1 cellular context compared by ENCODE assay signal in the genomic region with DNA sequence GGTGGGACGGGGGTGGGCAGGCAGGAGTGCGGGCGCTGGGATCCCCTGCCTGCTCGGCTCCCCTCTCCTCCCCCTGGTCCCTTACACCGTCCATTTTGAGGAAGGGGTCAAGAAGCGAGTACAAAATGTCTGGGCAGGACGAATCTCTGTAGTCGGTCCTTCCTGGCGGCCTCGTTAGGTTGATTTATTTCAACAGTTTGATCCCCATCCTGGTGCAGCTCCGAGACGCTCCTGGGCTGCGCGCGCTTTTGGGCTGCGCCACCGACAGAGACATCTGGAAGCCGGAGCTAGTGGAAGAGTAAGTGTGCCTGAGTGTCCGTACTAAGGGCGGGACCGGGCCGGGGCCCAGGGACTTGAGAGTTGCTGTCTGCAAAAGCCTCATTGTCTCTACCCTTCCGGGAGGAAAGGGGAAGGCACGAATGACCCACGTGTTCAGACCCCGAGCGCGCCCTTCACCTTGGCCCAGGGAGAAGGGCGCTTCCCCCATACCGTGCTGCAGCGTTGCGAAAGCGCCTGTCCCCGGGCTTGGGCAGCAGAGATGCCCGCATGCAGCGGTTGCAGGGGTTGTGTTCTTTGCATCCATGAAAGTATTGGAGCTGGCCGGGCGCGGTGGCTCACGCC.
TF ChIP-seq lines count a peak whose summit lies in the region.

No MANE protein-coding gene starts in this region.

TF ChIP-seq in HepG2, 621 proteins besides CTCF, POLR2A, EP300 and RAD21 (continued from another document and continues in another):
- TF ChIP-seq KDM6A (CRISPR knock-in tag; IDR thresholded peaks at IDR 0.05; ENCODE audit: low read depth) (no peak), KDM1A (CRISPR knock-in tag; IDR thresholded peaks at IDR 0.05) (no peak), ZNF432 (CRISPR knock-in tag; IDR thresholded peaks at IDR 0.05; ENCODE audit: borderline replicate concordance) (no peak), ZSCAN20 (CRISPR knock-in tag; IDR thresholded peaks at IDR 0.05; ENCODE audit: borderline replicate concordance) (no peak), YY1 (IDR thresholded peaks at IDR 0.05; ENCODE audit: insufficient read depth, insufficient replicate concordance, low read depth, low read length) (peak; percentile 77), POLR2AphosphoS5 (IDR thresholded peaks at IDR 0.05; ENCODE audit: low read depth, low read length) (no peak), ZNF546 (CRISPR knock-in tag; conservative IDR thresholded peaks at IDR 0.05) (no peak), ZNF644 (CRISPR knock-in tag; IDR thresholded peaks at IDR 0.05; ENCODE audit: low read depth) (no peak), ZEB1 (IDR thresholded peaks at IDR 0.05; ENCODE audit: insufficient replicate concordance, low read depth) (no peak), HHEX (CRISPR knock-in tag; IDR thresholded peaks at IDR 0.05) (no peak), THAP7 (CRISPR knock-in tag; IDR thresholded peaks at IDR 0.05) (no peak), ZNF570 (CRISPR knock-in tag; IDR thresholded peaks at IDR 0.05; ENCODE audit: borderline replicate concordance) (no peak), ZNF101 (CRISPR knock-in tag; IDR thresholded peaks at IDR 0.05; ENCODE audit: borderline replicate concordance, low read depth) (no peak), ZNF382 (CRISPR knock-in tag; IDR thresholded peaks at IDR 0.05; ENCODE audit: borderline replicate concordance) (no peak), ZNF550 (CRISPR knock-in tag; IDR thresholded peaks at IDR 0.05; ENCODE audit: borderline replicate concordance) (no peak), TGIF2 (CRISPR knock-in tag; IDR thresholded peaks at IDR 0.05) (no peak), ZNF513 (CRISPR knock-in tag; conservative IDR thresholded peaks at IDR 0.05) (no peak), RFX3 (CRISPR knock-in tag; IDR thresholded peaks at IDR 0.05) (no peak), ZNF10 (CRISPR knock-in tag; IDR thresholded peaks at IDR 0.05; ENCODE audit: borderline replicate concordance, low read depth) (no peak), FOSL2 (CRISPR knock-in tag; IDR thresholded peaks at IDR 0.05) (peak; percentile 20; the same call in 1 of the 2 replicates), ZBTB42 (CRISPR knock-in tag; IDR thresholded peaks at IDR 0.05) (no peak), ZNF773 (CRISPR knock-in tag; IDR thresholded peaks at IDR 0.05; ENCODE audit: borderline replicate concordance) (no peak), ZNF839 (CRISPR knock-in tag; IDR thresholded peaks at IDR 0.05; ENCODE audit: borderline replicate concordance) (no peak), ZBTB3 (CRISPR knock-in tag; IDR thresholded peaks at IDR 0.05; ENCODE audit: borderline replicate concordance, low read depth) (no peak), CEBPB (IDR thresholded peaks at IDR 0.05; ENCODE audit: borderline replicate concordance, low read depth, low read length) (peak; percentile 86), CENPT (CRISPR knock-in tag; IDR thresholded peaks at IDR 0.05; ENCODE audit: low read depth) (no peak), ZNF354B (CRISPR knock-in tag; IDR thresholded peaks at IDR 0.05) (no peak), PPARG (CRISPR knock-in tag; conservative IDR thresholded peaks at IDR 0.05) (0 out of 2 replicates have a peak, but pooled peaks have one; percentile 31), ZNF275 (CRISPR knock-in tag; IDR thresholded peaks at IDR 0.05; ENCODE audit: borderline replicate concordance) (no peak), RBM39 (IDR thresholded peaks at IDR 0.05; ENCODE audit: low read depth, low read length, poor library complexity, severe bottlenecking) (no peak), ZBTB49 (CRISPR knock-in tag; IDR thresholded peaks at IDR 0.05; ENCODE audit: borderline replicate concordance) (no peak), ZNF749 (CRISPR knock-in tag; IDR thresholded peaks at IDR 0.05; ENCODE audit: borderline replicate concordance) (peak; percentile 77; the same call in 1 of the 2 replicates), NFKB2 (CRISPR knock-in tag; IDR thresholded peaks at IDR 0.05; ENCODE audit: borderline replicate concordance) (no peak)
- TF ChIP-seq, protein P1, sequence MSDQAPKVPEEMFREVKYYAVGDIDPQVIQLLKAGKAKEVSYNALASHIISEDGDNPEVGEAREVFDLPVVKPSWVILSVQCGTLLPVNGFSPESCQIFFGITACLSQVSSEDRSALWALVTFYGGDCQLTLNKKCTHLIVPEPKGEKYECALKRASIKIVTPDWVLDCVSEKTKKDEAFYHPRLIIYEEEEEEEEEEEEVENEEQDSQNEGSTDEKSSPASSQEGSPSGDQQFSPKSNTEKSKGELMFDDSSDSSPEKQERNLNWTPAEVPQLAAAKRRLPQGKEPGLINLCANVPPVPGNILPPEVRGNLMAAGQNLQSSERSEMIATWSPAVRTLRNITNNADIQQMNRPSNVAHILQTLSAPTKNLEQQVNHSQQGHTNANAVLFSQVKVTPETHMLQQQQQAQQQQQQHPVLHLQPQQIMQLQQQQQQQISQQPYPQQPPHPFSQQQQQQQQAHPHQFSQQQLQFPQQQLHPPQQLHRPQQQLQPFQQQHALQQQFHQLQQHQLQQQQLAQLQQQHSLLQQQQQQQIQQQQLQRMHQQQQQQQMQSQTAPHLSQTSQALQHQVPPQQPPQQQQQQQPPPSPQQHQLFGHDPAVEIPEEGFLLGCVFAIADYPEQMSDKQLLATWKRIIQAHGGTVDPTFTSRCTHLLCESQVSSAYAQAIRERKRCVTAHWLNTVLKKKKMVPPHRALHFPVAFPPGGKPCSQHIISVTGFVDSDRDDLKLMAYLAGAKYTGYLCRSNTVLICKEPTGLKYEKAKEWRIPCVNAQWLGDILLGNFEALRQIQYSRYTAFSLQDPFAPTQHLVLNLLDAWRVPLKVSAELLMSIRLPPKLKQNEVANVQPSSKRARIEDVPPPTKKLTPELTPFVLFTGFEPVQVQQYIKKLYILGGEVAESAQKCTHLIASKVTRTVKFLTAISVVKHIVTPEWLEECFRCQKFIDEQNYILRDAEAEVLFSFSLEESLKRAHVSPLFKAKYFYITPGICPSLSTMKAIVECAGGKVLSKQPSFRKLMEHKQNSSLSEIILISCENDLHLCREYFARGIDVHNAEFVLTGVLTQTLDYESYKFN (CRISPR knock-in tag; conservative IDR thresholded peaks at IDR 0.05): 0 out of 2 replicates have a peak, but pooled peaks have one; percentile 23
- TF ChIP-seq, protein P2, sequence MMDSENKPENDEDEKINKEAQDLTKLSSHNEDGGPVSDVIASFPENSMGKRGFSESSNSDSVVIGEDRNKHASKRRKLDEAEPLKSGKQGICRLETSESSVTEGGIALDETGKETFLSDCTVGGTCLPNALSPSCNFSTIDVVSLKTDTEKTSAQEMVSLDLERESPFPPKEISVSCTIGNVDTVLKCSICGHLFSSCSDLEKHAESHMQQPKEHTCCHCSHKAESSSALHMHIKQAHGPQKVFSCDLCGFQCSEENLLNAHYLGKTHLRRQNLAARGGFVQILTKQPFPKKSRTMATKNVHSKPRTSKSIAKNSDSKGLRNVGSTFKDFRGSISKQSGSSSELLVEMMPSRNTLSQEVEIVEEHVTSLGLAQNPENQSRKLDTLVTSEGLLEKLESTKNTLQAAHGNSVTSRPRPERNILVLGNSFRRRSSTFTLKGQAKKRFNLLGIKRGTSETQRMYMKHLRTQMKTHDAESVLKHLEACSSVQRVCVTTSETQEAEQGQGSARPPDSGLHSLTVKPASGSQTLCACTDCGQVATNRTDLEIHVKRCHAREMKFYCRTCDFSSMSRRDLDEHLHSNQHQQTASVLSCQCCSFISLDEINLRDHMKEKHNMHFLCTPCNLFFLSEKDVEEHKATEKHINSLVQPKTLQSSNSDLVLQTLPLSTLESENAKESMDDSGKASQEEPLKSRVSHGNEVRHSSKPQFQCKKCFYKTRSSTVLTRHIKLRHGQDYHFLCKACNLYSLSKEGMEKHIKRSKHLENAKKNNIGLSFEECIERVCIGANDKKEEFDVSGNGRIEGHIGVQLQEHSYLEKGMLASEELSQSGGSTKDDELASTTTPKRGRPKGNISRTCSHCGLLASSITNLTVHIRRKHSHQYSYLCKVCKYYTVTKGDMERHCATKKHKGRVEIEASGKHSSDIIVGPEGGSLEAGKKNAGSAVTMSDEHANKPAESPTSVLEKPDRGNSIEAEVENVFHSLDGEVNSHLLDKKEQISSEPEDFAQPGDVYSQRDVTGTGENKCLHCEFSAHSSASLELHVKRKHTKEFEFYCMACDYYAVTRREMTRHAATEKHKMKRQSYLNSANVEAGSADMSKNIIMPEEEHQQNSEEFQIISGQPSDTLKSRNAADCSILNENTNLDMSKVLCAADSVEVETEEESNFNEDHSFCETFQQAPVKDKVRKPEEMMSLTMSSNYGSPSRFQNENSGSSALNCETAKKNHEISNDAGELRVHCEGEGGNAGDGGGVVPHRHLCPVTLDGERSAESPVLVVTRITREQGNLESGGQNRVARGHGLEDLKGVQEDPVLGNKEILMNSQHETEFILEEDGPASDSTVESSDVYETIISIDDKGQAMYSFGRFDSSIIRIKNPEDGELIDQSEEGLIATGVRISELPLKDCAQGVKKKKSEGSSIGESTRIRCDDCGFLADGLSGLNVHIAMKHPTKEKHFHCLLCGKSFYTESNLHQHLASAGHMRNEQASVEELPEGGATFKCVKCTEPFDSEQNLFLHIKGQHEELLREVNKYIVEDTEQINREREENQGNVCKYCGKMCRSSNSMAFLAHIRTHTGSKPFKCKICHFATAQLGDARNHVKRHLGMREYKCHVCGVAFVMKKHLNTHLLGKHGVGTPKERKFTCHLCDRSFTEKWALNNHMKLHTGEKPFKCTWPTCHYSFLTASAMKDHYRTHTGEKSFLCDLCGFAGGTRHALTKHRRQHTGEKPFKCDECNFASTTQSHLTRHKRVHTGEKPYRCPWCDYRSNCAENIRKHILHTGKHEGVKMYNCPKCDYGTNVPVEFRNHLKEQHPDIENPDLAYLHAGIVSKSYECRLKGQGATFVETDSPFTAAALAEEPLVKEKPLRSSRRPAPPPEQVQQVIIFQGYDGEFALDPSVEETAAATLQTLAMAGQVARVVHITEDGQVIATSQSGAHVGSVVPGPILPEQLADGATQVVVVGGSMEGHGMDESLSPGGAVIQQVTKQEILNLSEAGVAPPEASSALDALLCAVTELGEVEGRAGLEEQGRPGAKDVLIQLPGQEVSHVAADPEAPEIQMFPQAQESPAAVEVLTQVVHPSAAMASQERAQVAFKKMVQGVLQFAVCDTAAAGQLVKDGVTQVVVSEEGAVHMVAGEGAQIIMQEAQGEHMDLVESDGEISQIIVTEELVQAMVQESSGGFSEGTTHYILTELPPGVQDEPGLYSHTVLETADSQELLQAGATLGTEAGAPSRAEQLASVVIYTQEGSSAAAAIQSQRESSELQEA (CRISPR knock-in tag; IDR thresholded peaks at IDR 0.05; ENCODE audit: not compliant biosample characterization): no peak
- TF ChIP-seq, protein P3, sequence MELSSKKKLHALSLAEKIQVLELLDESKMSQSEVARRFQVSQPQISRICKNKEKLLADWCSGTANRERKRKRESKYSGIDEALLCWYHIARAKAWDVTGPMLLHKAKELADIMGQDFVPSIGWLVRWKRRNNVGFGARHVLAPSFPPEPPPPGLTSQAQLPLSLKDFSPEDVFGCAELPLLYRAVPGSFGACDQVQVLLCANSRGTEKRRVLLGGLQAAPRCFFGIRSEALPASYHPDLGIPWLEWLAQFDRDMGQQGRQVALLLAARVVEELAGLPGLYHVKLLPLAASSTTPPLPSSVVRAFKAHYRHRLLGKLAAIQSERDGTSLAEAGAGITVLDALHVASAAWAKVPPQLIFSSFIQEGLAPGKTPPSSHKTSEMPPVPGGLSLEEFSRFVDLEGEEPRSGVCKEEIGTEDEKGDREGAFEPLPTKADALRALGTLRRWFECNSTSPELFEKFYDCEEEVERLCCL (CRISPR knock-in tag; IDR thresholded peaks at IDR 0.05; ENCODE audit: borderline replicate concordance): no peak
